14 cellular contexts compared by ENCODE assay signal in the genomic region with DNA sequence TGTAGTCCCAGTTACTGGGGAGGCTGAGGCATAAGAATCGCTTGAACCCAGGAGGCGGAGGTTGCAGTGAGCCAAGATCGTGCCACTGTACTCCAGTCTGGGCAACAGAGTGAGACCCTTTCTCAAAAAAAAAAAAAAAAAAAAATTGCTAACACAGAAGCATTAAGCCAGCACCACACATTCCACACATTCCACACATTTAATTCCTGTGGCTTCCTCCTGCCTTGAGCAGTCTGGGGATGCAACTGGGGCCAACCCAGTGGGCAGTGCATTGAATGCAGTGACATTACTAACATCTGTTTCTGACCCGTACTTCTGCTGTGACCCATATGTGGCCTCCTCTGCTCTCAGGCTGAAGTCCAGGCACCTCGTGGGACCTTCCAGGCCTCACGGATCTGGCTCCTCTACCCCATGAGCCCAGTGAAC.
DNase-seq lines count a peak whose midpoint lies in the region; ATAC-seq, FAIRE-seq and TF ChIP-seq lines count a peak whose summit lies in the region.
"Had no signal": no experiment of that assay in that cellular context is flagged by ENCODE, and none has a peak within 500 bp of the region (broad histone marks: within the 10 kb centered on the region; RNA-seq: fewer than 3 reads in every experiment).

No MANE protein-coding gene starts in this region.

- H3K4me1 Mint-ChIP-seq in osteocyte (ENCODE audit: unreplicated experiment), result peaks cover 25% of the 10 kb centered on the region

- no peak overlapping the region for H3K4me3 Mint-ChIP-seq in osteocyte (ENCODE audit: unreplicated experiment)
- H3K4me3 Mint-ChIP-seq: IgD-negative memory B cell, natural killer cell had no signal

- no peaks in the 10 kb centered on the region for H3K27me3 Mint-ChIP-seq in osteocyte (ENCODE audit: unreplicated experiment)

- DNase-seq in GM04504 (ENCODE audit: low read depth) (peak; percentile 51), RCC 7860 (ENCODE audit: low spot score) (peak; percentile 85), fibroblast of pulmonary artery (ENCODE audit: low read depth) (peak; percentile 73), osteocyte (ENCODE audit: extremely low spot score, unreplicated experiment) (peak; percentile 76), SHP77 (lab: John Stamatoyannopoulos, UW) (no peak), left cardiac atrium (no peak), T-helper 2 cell (no peak)
- DNase-seq: GDM1; natural killer cell; NCI-H446; stimulated activated CD4-positive, alpha-beta T cell treated with anti-CD3 and anti-CD28 coated beads, Interleukin-1b, Interleukin-23, amount 100 ng/mL, for 48 hours had no signal

- peak overlapping the region; percentile 70 for H3K27ac Mint-ChIP-seq in osteocyte (ENCODE audit: unreplicated experiment)
- H3K27ac Mint-ChIP-seq: natural killer cell had no signal

- ATAC-seq in left cardiac atrium (no peak), HG03159 (IDR thresholded peaks at IDR 0.05; ENCODE audit: unreplicated experiment) (no peak)
- ATAC-seq: natural killer cell had no signal

- no peak overlapping the region for H3K4me3 ChIP-seq in fibroblast of pulmonary artery (replicated peaks; ENCODE audit: low read depth, low read length)

- H3K36me3 Mint-ChIP-seq in osteocyte (ENCODE audit: unreplicated experiment), result peaks cover 45% of the 10 kb centered on the region
- H3K36me3 Mint-ChIP-seq: IgD-negative memory B cell had no signal

- peaks cover 25% of the 10 kb centered on the region for H3K9me3 Mint-ChIP-seq in osteocyte (ENCODE audit: unreplicated experiment)
- H3K9me3 Mint-ChIP-seq: natural killer cell had no signal

- peak; percentile 81 for FAIRE-seq in RCC 7860 (lab: Jason Lieb, UNC)
- FAIRE-seq: bronchial epithelial cell had no signal

- TF ChIP-seq CTCF in fibroblast of pulmonary artery (IDR thresholded peaks at IDR 0.05; ENCODE audit: low read length, missing control alignments) (no peak), osteocyte (IDR thresholded peaks at IDR 0.05) (no peak)

- intact Hi-C loops in left cardiac atrium (cut with DNase I), result no loop called here

Comparison
In these comparisons a context has a peak if more than half of its experiments do, and no peak if none do; other contexts are left out.
1. DNase-seq: peak in GM04504 (single experiment), RCC 7860 (single experiment), fibroblast of pulmonary artery (single experiment) and osteocyte (single experiment); none in SHP77 (0 of 2), left cardiac atrium (single experiment) and T-helper 2 cell (0 of 5).